ENCODE assay signal across 8 cellular contexts in the genomic region with DNA sequence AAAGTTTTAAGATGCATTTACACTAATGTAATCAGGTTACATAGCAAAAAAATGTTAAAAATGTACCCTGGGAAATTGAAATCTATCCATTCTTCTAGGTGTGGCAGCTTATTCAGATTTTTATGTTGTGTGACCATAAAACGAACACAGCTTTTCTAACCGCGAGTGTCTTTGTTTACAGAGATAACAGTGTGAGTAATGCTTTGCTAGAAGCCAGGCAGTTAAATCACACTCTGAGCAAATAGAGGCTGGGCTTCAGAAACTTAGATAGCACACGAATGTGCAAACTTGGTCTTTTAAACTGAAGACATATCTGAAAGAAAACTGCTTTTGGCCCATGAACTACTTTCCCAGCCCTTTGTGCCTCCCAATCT.
DNase-seq lines count a peak whose midpoint lies in the region; ATAC-seq and TF ChIP-seq lines count a peak whose summit lies in the region.

No MANE protein-coding gene starts in this region.

- H2BK15ac ChIP-seq in IMR-90 (ENCODE audit: low read depth, low read length), result 0 out of 3 replicates have a peak overlapping the region, but pooled peaks have one; percentile 23

- H3K4me1 Mint-ChIP-seq in CD4-positive, alpha-beta T cell (ENCODE audit: low read depth), result peaks cover 98% of the 10 kb centered on the region
- peaks cover 88% of the 10 kb centered on the region for H3K4me1 Mint-ChIP-seq in stimulated activated memory B cell treated with anti-CD40 and anti-IgM and Interleukin-4, amounts not matched to agents 10 μg/mL and 1 μg/mL and 100 μg/mL, for 72 hours

- intact Hi-C loops in CD4-positive, alpha-beta T cell (cut with DNase I, micrococcal nuclease), result loop anchor here (2.0 to 10.0 kb wide), 3 partner anchors 151 to 1045 kb away; partner anchors contain the start of genes PPP4R3B (in 2 of the 2) and EML6 (in 1 of the 2)
- intact Hi-C loops in IMR-90 (cut with micrococcal nuclease), result loop anchor here (5.0 kb wide), 1 partner anchor 240 kb away; a partner anchor contains a TSS

- peaks cover 41% of the 10 kb centered on the region for H3K9me1 ChIP-seq in IMR-90 (ENCODE audit: insufficient read depth, low read length)

- H3K79me1 ChIP-seq in IMR-90 (ENCODE audit: low read depth in 1 of 2, low read length in 2 of 2), result peaks cover 54 to 82% of the 10 kb centered on the region in 2 experiments

- H3K4ac ChIP-seq in IMR-90 (ENCODE audit: low read depth, low read length), result peak overlapping the region; percentile 86; the same call in 1 of the 2 replicates

- peaks cover 12% of the 10 kb centered on the region for H3K36me3 Mint-ChIP-seq in CD4-positive, alpha-beta T cell (ENCODE audit: low read depth)
- H3K36me3 Mint-ChIP-seq in activated naive CD4-positive, alpha-beta T cell treated with anti-CD3 and anti-CD28 coated beads, Interleukin-2, amount 50 U/mL, for 72 hours, result peaks cover 18% of the 10 kb centered on the region in 2 donors
- peaks cover 23% of the 10 kb centered on the region for H3K36me3 Mint-ChIP-seq in stimulated activated memory B cell treated with anti-CD40 and anti-IgM and Interleukin-4, amounts not matched to agents 10 μg/mL and 1 μg/mL and 100 μg/mL, for 72 hours

- no peaks in the 10 kb centered on the region for H3K27me3 ChIP-seq in CD4-positive, alpha-beta T cell (ENCODE audit: control insufficient read depth, insufficient read depth, low read length)
- H3K27me3 ChIP-seq in IMR-90 (ENCODE audit: control insufficient read depth, insufficient read depth, low read length), result no peaks in the 10 kb centered on the region

- TF ChIP-seq CTCF in CD4-positive, alpha-beta T cell (IDR thresholded peaks at IDR 0.05), result no peak
- TF ChIP-seq CTCF in IMR-90 (conservative IDR thresholded peaks at IDR 0.05; ENCODE audit: low read depth, low read length), result no peak

- H2AFZ ChIP-seq in IMR-90 (replicated peaks; ENCODE audit: low read length, poor library complexity), result no peak overlapping the region

- H2AK9ac ChIP-seq in IMR-90 (replicated peaks; ENCODE audit: low read depth, low read length, poor library complexity), result no peak overlapping the region

- H3K36me3 ChIP-seq in IMR-90 (ENCODE audit: control insufficient read depth, insufficient read depth, low read length), result peaks cover 1% of the 10 kb centered on the region; the same call in 1 of the 2 replicates

- no peak for ATAC-seq in CD4-positive, alpha-beta T cell (ENCODE audit: poor library complexity)
- ATAC-seq in IMR-90 (ENCODE audit: low read depth), result peak; percentile 78
- ATAC-seq in activated naive CD4-positive, alpha-beta T cell treated with anti-CD3 and anti-CD28 coated beads, Interleukin-2, amount 50 U/mL, for 72 hours, result peak; percentile 13 to 39
- ATAC-seq in stimulated activated memory B cell treated with anti-CD40 and anti-IgM and Interleukin-4, amounts not matched to agents 10 μg/mL and 1 μg/mL and 100 μg/mL, for 72 hours, result no peak

- POLR2A ChIA-PET in CD4-positive, alpha-beta T cell (lab: Charles Lee), result interaction anchor here (0.9 to 8.0 kb wide), 8 partner anchors 8 to 34 kb away, joined by 3 to 158 read pairs (median 10); no protein-coding TSS in a partner anchor
- POLR2A ChIA-PET in IMR-90 (lab: Charles Lee; ENCODE audit: unreplicated experiment), result no interaction called here

- CTCF ChIA-PET in CD4-positive, alpha-beta T cell (lab: Charles Lee), result interaction anchor here (0.8 to 4.9 kb wide), 3 partner anchors 13 to 27 kb away, joined by 3 to 30 read pairs (median 3); no protein-coding TSS in a partner anchor
- CTCF ChIA-PET in IMR-90 (lab: Yijun Ruan, JAX), result interaction anchor here (0.6 kb wide), 1 partner anchor 43 kb away, joined by 3 read pairs; no protein-coding TSS in a partner anchor

- BruUV-seq in IMR-90 (replicated peaks; lab: Mats Ljungman, UMichigan), result no TSS peak

- dilution Hi-C loops in IMR-90 (cut with HindIII; ENCODE audit: low sequenced_read_pairs, unreplicated experiment), result no loop called here

- H3K27ac Mint-ChIP-seq in CD4-positive, alpha-beta T cell, result peak overlapping the region; percentile 96
- peak overlapping the region; percentile 95 to 96 for H3K27ac Mint-ChIP-seq in activated naive CD4-positive, alpha-beta T cell treated with anti-CD3 and anti-CD28 coated beads, Interleukin-2, amount 50 U/mL, for 72 hours
- peak overlapping the region; percentile 96 for H3K27ac Mint-ChIP-seq in stimulated activated memory B cell treated with anti-CD40 and anti-IgM and Interleukin-4, amounts not matched to agents 10 μg/mL and 1 μg/mL and 100 μg/mL, for 72 hours

- H2BK20ac ChIP-seq in IMR-90 (ENCODE audit: low read depth, low read length), result no peak overlapping the region

- H3K23ac ChIP-seq in IMR-90 (ENCODE audit: low read depth, low read length), result no peak overlapping the region

- H3K18ac ChIP-seq in IMR-90 (ENCODE audit: low read depth, low read length), result no peak overlapping the region; the same call in 1 of the 2 replicates

- no peaks in the 10 kb centered on the region for H3K27me3 Mint-ChIP-seq in CD4-positive, alpha-beta T cell
- H3K27me3 Mint-ChIP-seq in stimulated activated memory B cell treated with anti-CD40 and anti-IgM and Interleukin-4, amounts not matched to agents 10 μg/mL and 1 μg/mL and 100 μg/mL, for 72 hours, result no peaks in the 10 kb centered on the region

- H2BK120ac ChIP-seq in IMR-90 (ENCODE audit: low read depth, low read length), result peak overlapping the region; percentile 88

- no peak overlapping the region for H3K4me3 ChIP-seq in IMR-90 (ENCODE audit: insufficient read depth, low read depth, low read length)

- H2AK5ac ChIP-seq in IMR-90 (ENCODE audit: low read depth, low read length), result no peak overlapping the region

- H3K9ac ChIP-seq in IMR-90 (ENCODE audit: low read depth, low read length), result peak overlapping the region; percentile 57; the same call in 1 of the 2 replicates

- no peak overlapping the region for H4K91ac ChIP-seq in IMR-90 (ENCODE audit: insufficient read depth, low read depth, low read length)

- peak overlapping the region; percentile 88 for H3K4me2 ChIP-seq in IMR-90 (ENCODE audit: low read depth, low read length)

- peak overlapping the region; percentile 75; the same call in 1 of the 2 replicates for H3K56ac ChIP-seq in IMR-90 (ENCODE audit: extremely low read depth, insufficient read depth, low read length)

- H2BK5ac ChIP-seq in IMR-90 (ENCODE audit: low read depth, low read length, poor library complexity, severe bottlenecking), result peak overlapping the region; percentile 91

- H3K9me3 ChIP-seq in CD4-positive, alpha-beta T cell (ENCODE audit: control insufficient read depth, low read length), result no peaks in the 10 kb centered on the region
- H3K9me3 ChIP-seq in IMR-90 (ENCODE audit: control insufficient read depth, insufficient read depth, low read length), result no peaks in the 10 kb centered on the region

- peak overlapping the region; percentile 98 for H3K27ac ChIP-seq in CD4-positive, alpha-beta T cell (ENCODE audit: low read depth, low read length)
- peak overlapping the region; percentile 94 for H3K27ac ChIP-seq in IMR-90 (ENCODE audit: insufficient read depth, low read length)

- in situ Hi-C loops in IMR-90 (cut with MboI; ENCODE audit: low sequenced_read_pairs), result no loop called here

- H4K5ac ChIP-seq in IMR-90 (ENCODE audit: low read depth, low read length), result no peak overlapping the region; the same call in 1 of the 2 replicates

- peaks cover 35% of the 10 kb centered on the region for H3K4me1 ChIP-seq in IMR-90 (ENCODE audit: control insufficient read depth, insufficient read depth, low read length)

- TF ChIP-seq POLR2A in IMR-90 (IDR thresholded peaks at IDR 0.05; ENCODE audit: low read depth, low read length), result peak; percentile 17; the same call in 1 of the 2 replicates

- no peak for DNase-seq in CD4-positive, alpha-beta T cell
- DNase-seq in IMR-90 (peak; percentile 94), hepatic stellate cell (ENCODE audit: low spot score) (peak; percentile 71), NCI-H2227 (lab: John Stamatoyannopoulos, UW; ENCODE audit: unreplicated experiment) (no peak), CD1c-positive myeloid dendritic cell (ENCODE audit: extremely low spot score) (no peak)
- no peak for DNase-seq in activated naive CD4-positive, alpha-beta T cell treated with anti-CD3 and anti-CD28 coated beads, Interleukin-2, amount 50 U/mL, for 72 hours (ENCODE audit: low spot score in 2 of 2)
- DNase-seq in activated CD8-positive, alpha-beta memory T cell treated with anti-CD3 and anti-CD28 coated beads, Interleukin-2, amount 50 U/mL, for 48 hours, result no peak

- peaks cover 31% of the 10 kb centered on the region; the same call in 1 of the 2 replicates for H4K20me1 ChIP-seq in IMR-90 (ENCODE audit: insufficient read depth, low read length)

- 0 out of 4 replicates have a peak overlapping the region, but pooled peaks of 1 of the 2 experiments have one; percentile 14 for H4K8ac ChIP-seq in IMR-90 (ENCODE audit: low read depth in 2 of 2, low read length in 2 of 2)

- H3K4me3 Mint-ChIP-seq in CD4-positive, alpha-beta T cell, result peak overlapping the region; percentile 86
- peak overlapping the region; percentile 49 for H3K4me3 Mint-ChIP-seq in stimulated activated memory B cell treated with anti-CD40 and anti-IgM and Interleukin-4, amounts not matched to agents 10 μg/mL and 1 μg/mL and 100 μg/mL, for 72 hours

- no CpG with 5 or more reads among the region's 4 CpGs for WGBS in IMR-90 (ENCODE audit: extremely low coverage in 2 of 2, insufficient read length in 1 of 2), 2 experiments

- TF ChIP-seq RAD21 in IMR-90 (IDR thresholded peaks at IDR 0.05; ENCODE audit: low read length), result peak; percentile 16; the same call in 1 of the 2 replicates

- H3K9me3 Mint-ChIP-seq in CD4-positive, alpha-beta T cell, result no peaks in the 10 kb centered on the region
- peaks cover 6 to 8% of the 10 kb centered on the region in 2 donors for H3K9me3 Mint-ChIP-seq in activated naive CD4-positive, alpha-beta T cell treated with anti-CD3 and anti-CD28 coated beads, Interleukin-2, amount 50 U/mL, for 72 hours
- no peaks in the 10 kb centered on the region for H3K9me3 Mint-ChIP-seq in stimulated activated memory B cell treated with anti-CD40 and anti-IgM and Interleukin-4, amounts not matched to agents 10 μg/mL and 1 μg/mL and 100 μg/mL, for 72 hours

- peak overlapping the region; percentile 76; the same call in 1 of the 2 replicates for H3K14ac ChIP-seq in IMR-90 (replicated peaks; ENCODE audit: low read depth, low read length)

TF ChIP-seq in IMR-90, 13 proteins besides CTCF, POLR2A, EP300 and RAD21 (continues in another document):
- TF ChIP-seq MXI1 (IDR thresholded peaks at IDR 0.05; ENCODE audit: borderline replicate concordance, low read depth, low read length) (no peak), RCOR1 (IDR thresholded peaks at IDR 0.05; ENCODE audit: insufficient replicate concordance, low read length) (peak; percentile 15), MAZ (IDR thresholded peaks at IDR 0.05; ENCODE audit: borderline replicate concordance, low read depth, low read length) (no peak), USF2 (IDR thresholded peaks at IDR 0.05; ENCODE audit: low read depth, low read length) (no peak)

Comparison
In these comparisons a context has a peak if more than half of its experiments do, and no peak if none do; other contexts are left out.
1. ATAC-seq: peak in IMR-90 (single experiment) and activated naive CD4-positive, alpha-beta T cell treated with anti-CD3 and anti-CD28 coated beads, Interleukin-2, amount 50 U/mL, for 72 hours (2 of 2); none in CD4-positive, alpha-beta T cell (single experiment) and stimulated activated memory B cell treated with anti-CD40 and anti-IgM and Interleukin-4, amounts not matched to agents 10 μg/mL and 1 μg/mL and 100 μg/mL, for 72 hours (single experiment).
2. DNase-seq: peak in IMR-90 (single experiment) and hepatic stellate cell (single experiment); none in CD4-positive, alpha-beta T cell (0 of 10), activated naive CD4-positive, alpha-beta T cell treated with anti-CD3 and anti-CD28 coated beads, Interleukin-2, amount 50 U/mL, for 72 hours (0 of 2), NCI-H2227 (single experiment), CD1c-positive myeloid dendritic cell (single experiment) and activated CD8-positive, alpha-beta memory T cell treated with anti-CD3 and anti-CD28 coated beads, Interleukin-2, amount 50 U/mL, for 48 hours (single experiment).
3. Peak in every context shown above with its lines, with median percentiles within 50 percentile points of each other: H3K27ac Mint-ChIP-seq.